8 cellular contexts compared by ENCODE assay signal in the genomic region with DNA sequence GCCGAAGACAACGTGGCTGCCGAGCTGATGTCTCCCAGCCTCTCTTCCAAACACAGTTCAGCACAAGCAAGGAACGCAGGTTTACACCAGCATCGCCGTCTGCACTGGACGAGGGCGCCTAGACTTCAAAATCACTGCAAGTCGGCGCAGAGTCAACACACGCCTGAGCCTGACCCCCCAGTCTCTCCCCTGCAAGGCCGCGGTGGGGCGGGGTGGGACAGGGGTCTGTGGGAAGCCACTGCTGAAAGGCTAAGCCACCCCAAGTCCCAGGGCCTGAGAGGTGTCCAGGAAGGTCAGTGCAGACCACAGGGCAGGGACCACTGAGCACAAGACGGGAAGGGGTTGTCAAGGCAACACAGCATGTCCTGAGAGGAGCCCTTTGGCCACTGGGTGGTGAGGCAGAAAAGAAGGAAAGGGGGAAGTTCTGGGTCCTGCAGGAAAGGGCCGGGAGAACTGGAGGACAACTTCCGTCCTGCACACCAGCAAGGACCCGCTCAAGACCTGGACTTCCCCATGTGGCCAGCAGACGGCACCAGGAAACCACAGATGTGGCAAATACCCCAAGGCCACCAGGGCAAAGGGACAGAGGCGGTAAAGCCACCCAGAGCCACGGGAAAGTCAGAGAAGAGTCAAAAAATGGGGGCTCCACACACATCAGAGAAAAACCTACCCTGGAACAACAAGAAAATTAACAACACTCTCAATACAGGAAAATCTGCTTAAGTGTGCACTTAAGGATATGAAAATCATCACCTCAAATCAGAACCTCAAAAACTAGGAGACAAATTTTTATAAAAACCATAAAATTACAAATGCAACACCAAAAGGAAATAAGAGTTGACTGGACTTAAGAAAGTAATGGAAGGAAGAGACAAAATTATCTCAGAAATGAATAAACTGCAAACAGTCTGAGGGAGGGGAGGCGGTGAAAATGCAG.
A peak's percentile ranks its signal among the peaks of the same experiment; 100 is the strongest.
DNase-seq lines count a peak whose midpoint lies in the region; ATAC-seq lines count a peak whose summit lies in the region.

No MANE protein-coding gene starts in this region.

- no peak overlapping the region for H3K9ac ChIP-seq in adipocyte (ENCODE audit: low read length)

- no peaks in the 10 kb centered on the region for H3K27me3 ChIP-seq in adipocyte (replicated peaks; ENCODE audit: control insufficient read depth, insufficient read depth, low read length)

- peaks cover 2% of the 10 kb centered on the region for H3K4me1 ChIP-seq in adipocyte (ENCODE audit: control insufficient read depth, insufficient read depth, low read length)

- DNase-seq in CMK (ENCODE audit: low read depth) (peak; percentile 25), HuH-7.5 (ENCODE audit: low spot score) (peak; percentile 84), adipocyte (ENCODE audit: low read depth) (peak; percentile 7), kidney tubule cell (ENCODE audit: low spot score) (peak; percentile 23), NCI-H446 (lab: John Stamatoyannopoulos, UW) (no peak), NCI-H2196 (lab: John Stamatoyannopoulos, UW; ENCODE audit: unreplicated experiment) (no peak)
- DNase-seq in stimulated activated CD4-positive, alpha-beta T cell treated with anti-CD3 and anti-CD28 coated beads, Interleukin-4, amount 100 ng/mL, for 24 hours, result no peak

- no peak overlapping the region for H3K4me3 ChIP-seq in adipocyte (ENCODE audit: low read length)

- H3K36me3 ChIP-seq in adipocyte (ENCODE audit: control insufficient read depth, insufficient read depth, low read length, severe bottlenecking), result peaks cover 7% of the 10 kb centered on the region

- no peak for ATAC-seq in HG03460 (IDR thresholded peaks at IDR 0.05; ENCODE audit: unreplicated experiment)

- H3K9me3 ChIP-seq in adipocyte (ENCODE audit: control insufficient read depth, low read length), result no peaks in the 10 kb centered on the region

Comparison
In these comparisons a context has a peak if more than half of its experiments do, and no peak if none do; other contexts are left out.
1. DNase-seq: peak in CMK (single experiment), HuH-7.5 (single experiment), adipocyte (single experiment) and kidney tubule cell (single experiment); none in NCI-H446 (0 of 2), NCI-H2196 (single experiment) and stimulated activated CD4-positive, alpha-beta T cell treated with anti-CD3 and anti-CD28 coated beads, Interleukin-4, amount 100 ng/mL, for 24 hours (single experiment).